ENCODE assay signal across 1 cellular context in genomic region chr15:66131200-66131599, GRCh38.
TF ChIP-seq lines count a peak whose summit lies in the region.

No MANE protein-coding gene starts in this region.

TF ChIP-seq in H1, 55 proteins besides CTCF, POLR2A, EP300 and RAD21 (continued from another document):
- TF ChIP-seq ATF2 (IDR thresholded peaks at IDR 0.05; ENCODE audit: low read length) (no peak), CHD1 (IDR thresholded peaks at IDR 0.05; ENCODE audit: low read depth, low read length) (no peak), CEBPB (IDR thresholded peaks at IDR 0.05; ENCODE audit: low read depth, low read length) (no peak), BRCA1 (IDR thresholded peaks at IDR 0.05; ENCODE audit: low read depth, low read length) (no peak), TBP (IDR thresholded peaks at IDR 0.05; ENCODE audit: low read depth, low read length) (no peak), TEAD4 (IDR thresholded peaks at IDR 0.05; ENCODE audit: low read depth, low read length) (no peak), CBX8 (IDR thresholded peaks at IDR 0.05; ENCODE audit: borderline replicate concordance, low read depth, low read length) (no peak), SP1 (IDR thresholded peaks at IDR 0.05; ENCODE audit: low read depth, low read length) (no peak), GABPA (IDR thresholded peaks at IDR 0.05; ENCODE audit: borderline replicate concordance, insufficient read depth, low read length) (no peak)
